In genomic region chr17:39153541-39154111, GRCh38 we compare ENCODE assay signal across 8 cellular contexts. TPM values are rescaled to one million over a fixed set of nuclear protein-coding genes. Genes with fewer than 3 reads are reported as not detected.
A peak's percentile ranks its signal among the peaks of the same experiment; 100 is the strongest.
DNase-seq lines count a peak whose midpoint lies in the region; ATAC-seq, FAIRE-seq and TF ChIP-seq lines count a peak whose summit lies in the region.

No MANE protein-coding gene starts in this region.

- peak; percentile 38 for FAIRE-seq in GM12891 (lab: Jason Lieb, UNC)
- no peak for FAIRE-seq in keratinocyte (lab: Jason Lieb, UNC)

- peaks cover 26% of the 10 kb centered on the region for H3K27me3 ChIP-seq in keratinocyte (ENCODE audit: control insufficient read depth, extremely low read depth, insufficient read depth, low read length)

- TF ChIP-seq CTCF in keratinocyte (optimal IDR thresholded peaks at IDR 0.05 in 1 of 3, IDR thresholded peaks at IDR 0.05 in 1 of 3, conservative IDR thresholded peaks at IDR 0.05 in 1 of 3; ENCODE audit: extremely low read depth in 1 of 3, insufficient read depth in 2 of 3, low read length in 3 of 3): no peak

- H3K9me1 ChIP-seq in keratinocyte (ENCODE audit: control insufficient read depth, extremely low read depth, insufficient read depth, low read length): no peaks in the 10 kb centered on the region

- dilution Hi-C loops in keratinocyte (cut with MboI; ENCODE audit: extremely low pct_ligation_motif_present, low sequenced_read_pairs): no loop called here

- H3K36me3 ChIP-seq in keratinocyte (ENCODE audit: control insufficient read depth in 2 of 2, extremely low read depth in 1 of 2, insufficient read depth in 2 of 2, low read length in 2 of 2): no peaks in the 10 kb centered on the region

- H3K9me3 ChIP-seq in keratinocyte (ENCODE audit: control insufficient read depth, low read depth, low read length): no peaks in the 10 kb centered on the region

- peak overlapping the region; percentile 81 for H3K9ac ChIP-seq in keratinocyte (ENCODE audit: control insufficient read depth, extremely low read depth, insufficient read depth, low read length)

- peak overlapping the region; percentile 85 for H2AFZ ChIP-seq in keratinocyte (ENCODE audit: control insufficient read depth, low read length)

- peak overlapping the region; percentile 55 to 83 (median 81) for H3K4me3 ChIP-seq in keratinocyte (ENCODE audit: control insufficient read depth in 2 of 3, extremely low read depth in 1 of 3, insufficient read depth in 2 of 3, low read depth in 1 of 3, low read length in 3 of 3)

- peak overlapping the region; percentile 46 for H3K27ac ChIP-seq in keratinocyte (ENCODE audit: control insufficient read depth, insufficient read depth, low read length)

- no peak for TF ChIP-seq POLR2A in GM12891 (IDR thresholded peaks at IDR 0.05; ENCODE audit: low read depth, low read length)

- ATAC-seq in HG03175 (IDR thresholded peaks at IDR 0.05; ENCODE audit: unreplicated experiment): peak; percentile 52
- ATAC-seq in HG02678 (IDR thresholded peaks at IDR 0.05; ENCODE audit: unreplicated experiment): no peak

- no peaks in the 10 kb centered on the region for H3K79me2 ChIP-seq in keratinocyte (ENCODE audit: control insufficient read depth, insufficient read depth, low read length)

- H3K4me2 ChIP-seq in keratinocyte (ENCODE audit: control insufficient read depth, extremely low read depth, insufficient read depth, low read depth, low read length): peak overlapping the region; percentile 96

- DNase-seq in GM12891 (ENCODE audit: insufficient read length, low spot score): no peak
- DNase-seq in NCI-H510A (lab: John Stamatoyannopoulos, UW): peak; percentile 39
- peak; percentile 93 to 94 for DNase-seq in activated CD4-positive, alpha-beta T cell treated with anti-CD3 and anti-CD28 coated beads for 24 hours (ENCODE audit: low read depth in 2 of 2)
- peak; percentile 21 to 86 for DNase-seq in cerebellar nuclear complex (lab: John Stamatoyannopoulos, UW)
- peak; percentile 66 for DNase-seq in keratinocyte (ENCODE audit: low read depth, low spot score)
- DNase-seq in stimulated activated CD4-positive, alpha-beta T cell treated with anti-CD3 and anti-CD28 coated beads, Interleukin-12 subunit alpha, Interleukin-12 subunit beta, amount 100 ng/mL, for 24 hours (ENCODE audit: low read depth in 2 of 2): peak; percentile 94 to 95

- peaks cover 18% of the 10 kb centered on the region for H3K4me1 ChIP-seq in keratinocyte (ENCODE audit: control insufficient read depth, extremely low read depth, insufficient read depth, low read length)

- H4K20me1 ChIP-seq in keratinocyte (ENCODE audit: control insufficient read depth, extremely low read depth, insufficient read depth, low read length): no peaks in the 10 kb centered on the region

TF ChIP-seq in GM12891, 5 proteins besides CTCF, POLR2A, EP300 and RAD21:
- TF ChIP-seq TAF1 (IDR thresholded peaks at IDR 0.05; ENCODE audit: low read depth, low read length) (no peak), POU2F2 (IDR thresholded peaks at IDR 0.05; ENCODE audit: low read depth, low read length) (peak; percentile 42; the same call in 1 of the 2 replicates), POLR2AphosphoS5 (IDR thresholded peaks at IDR 0.05; ENCODE audit: low read depth, low read length) (no peak), PAX5 (IDR thresholded peaks at IDR 0.05; ENCODE audit: insufficient read depth, low read length, severe bottlenecking) (no peak), SPI1 (IDR thresholded peaks at IDR 0.05; ENCODE audit: low read depth, low read length) (peak; percentile 74)

RNA-seq across cellular contexts. Expression of gene PLXDC1, which starts 2.2 kb away (rescaled TPM):
- polyA plus RNA-seq in GM12891 (2012; ENCODE audit: low read depth, missing spikeins): 0.06 TPM
- polyA plus RNA-seq in keratinocyte: 0.06 to 0.35 TPM (median 0.33 TPM) in 3 replicates
- polyA plus RNA-seq in keratinocyte (2011; ENCODE audit: low read depth): not detected
- 0.08 TPM in 1 of 2 replicates, not detected in the other for polyA plus RNA-seq in keratinocyte (2011; cell fraction: cytosol; rRNA removed)
- polyA plus RNA-seq in keratinocyte (2011; cell fraction: nucleus; rRNA removed): 0.65 and 0.93 TPM in 2 replicates
- not detected in 2 replicates for polyA plus RNA-seq in keratinocyte (2012; ENCODE audit: low replicate concordance)
- 0.73 TPM in 1 of 3 replicates, not detected in the others for polyA minus RNA-seq in keratinocyte
- polyA minus RNA-seq in keratinocyte (2011; cell fraction: cytosol; rRNA and poly(A)+ RNA removed): not detected
- polyA minus RNA-seq in keratinocyte (2011; cell fraction: nucleus; rRNA and poly(A)+ RNA removed): 0.74 and 1.9 TPM in 2 replicates

RNA-seq across cellular contexts. Expression of gene ARL5C, which starts 12.3 kb away (rescaled TPM):
- polyA plus RNA-seq in GM12891 (2012; ENCODE audit: low read depth, missing spikeins): not detected
- polyA plus RNA-seq in keratinocyte: not detected in 3 replicates
- polyA plus RNA-seq in keratinocyte (2011; ENCODE audit: low read depth): not detected
- not detected in 2 replicates for polyA plus RNA-seq in keratinocyte (2011; cell fraction: cytosol; rRNA removed)
- polyA plus RNA-seq in keratinocyte (2011; cell fraction: nucleus; rRNA removed): not detected in 2 replicates
- not detected in 2 replicates for polyA plus RNA-seq in keratinocyte (2012; ENCODE audit: low replicate concordance)
- not detected in 3 replicates for polyA minus RNA-seq in keratinocyte
- not detected for polyA minus RNA-seq in keratinocyte (2011; cell fraction: cytosol; rRNA and poly(A)+ RNA removed)
- not detected in 2 replicates for polyA minus RNA-seq in keratinocyte (2011; cell fraction: nucleus; rRNA and poly(A)+ RNA removed)

RNA-seq across cellular contexts. Expression of gene CACNB1, which starts 43.8 kb away (rescaled TPM):
- 2.3 TPM for polyA plus RNA-seq in GM12891 (2012; ENCODE audit: low read depth, missing spikeins)
- 3.7 to 7.0 TPM (median 4.0 TPM) in 3 replicates for polyA plus RNA-seq in keratinocyte
- polyA plus RNA-seq in keratinocyte (2011; ENCODE audit: low read depth): not detected
- 3.0 and 3.3 TPM in 2 replicates for polyA plus RNA-seq in keratinocyte (2011; cell fraction: cytosol; rRNA removed)
- 18.2 and 27.9 TPM in 2 replicates for polyA plus RNA-seq in keratinocyte (2011; cell fraction: nucleus; rRNA removed)
- polyA plus RNA-seq in keratinocyte (2012; ENCODE audit: low replicate concordance): 2.2 and 5.3 TPM in 2 replicates
- polyA minus RNA-seq in keratinocyte: 7.5 to 16.2 TPM (median 13.2 TPM) in 3 replicates
- 2.9 TPM for polyA minus RNA-seq in keratinocyte (2011; cell fraction: cytosol; rRNA and poly(A)+ RNA removed)
- polyA minus RNA-seq in keratinocyte (2011; cell fraction: nucleus; rRNA and poly(A)+ RNA removed): 6.5 and 10.3 TPM in 2 replicates

RNA-seq across cellular contexts. Expression of gene RPL19, which starts 46.5 kb away (rescaled TPM):
- polyA plus RNA-seq in GM12891 (2012; ENCODE audit: low read depth, missing spikeins): 3,934 TPM
- 1,747 to 2,007 TPM (median 1,957 TPM) in 3 replicates for polyA plus RNA-seq in keratinocyte
- polyA plus RNA-seq in keratinocyte (2011; ENCODE audit: low read depth): 2,951 TPM
- 1,535 and 2,525 TPM in 2 replicates for polyA plus RNA-seq in keratinocyte (2011; cell fraction: cytosol; rRNA removed)
- polyA plus RNA-seq in keratinocyte (2011; cell fraction: nucleus; rRNA removed): 651 and 665 TPM in 2 replicates
- 1,811 and 1,919 TPM in 2 replicates for polyA plus RNA-seq in keratinocyte (2012; ENCODE audit: low replicate concordance)
- 431 to 851 TPM (median 823 TPM) in 3 replicates for polyA minus RNA-seq in keratinocyte
- 1,075 TPM for polyA minus RNA-seq in keratinocyte (2011; cell fraction: cytosol; rRNA and poly(A)+ RNA removed)
- polyA minus RNA-seq in keratinocyte (2011; cell fraction: nucleus; rRNA and poly(A)+ RNA removed): 158 and 187 TPM in 2 replicates
